Comparison of ENCODE assay signal across 13 cellular contexts in the genomic region with DNA sequence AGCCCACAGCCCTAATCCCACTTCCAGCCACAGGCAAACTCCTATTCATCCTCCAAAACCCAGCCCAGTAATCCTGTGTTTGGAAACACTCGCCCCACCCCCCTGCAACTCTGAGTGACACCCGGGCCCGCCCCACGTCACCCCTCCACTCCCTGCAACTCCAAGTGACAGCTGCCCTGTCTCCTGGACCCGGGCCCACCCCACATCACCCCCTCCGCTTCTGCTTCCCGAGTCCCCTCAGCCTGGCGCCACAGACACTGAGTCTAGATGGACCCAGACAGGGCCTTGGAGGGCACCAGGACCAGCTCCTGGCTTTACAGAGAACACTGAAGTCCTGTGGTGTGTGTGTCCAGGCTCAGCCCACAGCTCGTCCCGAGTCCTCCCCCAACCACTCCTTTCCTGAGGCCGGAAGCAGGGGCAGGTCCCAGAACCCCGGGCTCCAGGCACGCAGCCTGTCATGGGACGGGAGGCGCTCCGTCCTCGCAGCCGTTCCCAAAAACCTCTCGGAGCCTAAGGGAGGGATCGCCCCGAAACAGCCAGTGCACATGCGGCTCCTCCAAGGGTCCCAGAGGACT. TPM values are rescaled to one million over a fixed set of nuclear protein-coding genes. Genes with fewer than 3 reads are reported as not detected.
DNase-seq lines count a peak whose midpoint lies in the region; ATAC-seq and TF ChIP-seq lines count a peak whose summit lies in the region.
"Had no signal": no experiment of that assay in that cellular context is flagged by ENCODE, and none has a peak within 500 bp of the region (broad histone marks: within the 10 kb centered on the region; RNA-seq: fewer than 3 reads in every experiment).

No MANE protein-coding gene starts in this region.

- H3K9me3 ChIP-seq in HEK293 (ENCODE audit: control insufficient read depth, insufficient read depth, low read depth, low read length) (no peaks in the 10 kb centered on the region), skeletal muscle tissue (ENCODE audit: control insufficient read depth in 3 of 3, low read length in 3 of 3) (no peaks in the 10 kb centered on the region)
- H3K9me3 ChIP-seq: MG63 had no signal

- POLR2A ChIA-PET in HEK293 (lab: Yijun Ruan, JAX), result interaction anchor here (0.6 kb wide), 1 partner anchor 15 kb away, joined by 4 read pairs; no protein-coding TSS in a partner anchor

- H3K4me3 ChIP-seq in HEK293 (ENCODE audit: low read depth, low read length) (no peak overlapping the region), skeletal muscle tissue (ENCODE audit: low read length in 3 of 3) (peak overlapping the region in 1 of 3 donors; percentile 52), coronary artery (no peak overlapping the region)
- H3K4me3 ChIP-seq: MG63 had no signal

- peaks cover 50% of the 10 kb centered on the region for H3K4me1 Mint-ChIP-seq in central memory CD8-positive, alpha-beta T cell

- no peak for ATAC-seq in central memory CD8-positive, alpha-beta T cell (replicated peaks; ENCODE audit: extremely low read depth, poor library complexity, severe bottlenecking)
- peak; percentile 38 for ATAC-seq in left colon
- no peak for ATAC-seq in HG02642 (IDR thresholded peaks at IDR 0.05; ENCODE audit: poor library complexity, unreplicated experiment)

- H3K27ac ChIP-seq in HEK293 (ENCODE audit: extremely low read depth, low read depth, low read length) (no peak overlapping the region), skeletal muscle tissue (ENCODE audit: low read depth, low read length) (peak overlapping the region; percentile 58), coronary artery (peak overlapping the region in 1 of 2 donors; percentile 48)
- H3K27ac ChIP-seq: epithelial cell of prostate, VCaP had no signal

- H3K36me3 ChIP-seq in HEK293 (ENCODE audit: control insufficient read depth in 2 of 2, insufficient read depth in 1 of 2, low read length in 2 of 2) (peaks cover 0 to 29% of the 10 kb centered on the region in 2 experiments; a peak in 2 of 3 replicates), skeletal muscle tissue (ENCODE audit: control insufficient read depth in 3 of 3, insufficient read depth in 3 of 3, low read length in 3 of 3) (peaks cover 2 to 7% (median 3%) of the 10 kb centered on the region in 3 donors)
- H3K36me3 ChIP-seq: MG63 had no signal

- H3K36me3 Mint-ChIP-seq in central memory CD8-positive, alpha-beta T cell (ENCODE audit: insufficient read depth), result peaks cover 30% of the 10 kb centered on the region

- H3K27me3 Mint-ChIP-seq in central memory CD8-positive, alpha-beta T cell, result no peaks in the 10 kb centered on the region

- H3K27me3 ChIP-seq in skeletal muscle tissue (ENCODE audit: control insufficient read depth in 3 of 3, insufficient read depth in 3 of 3, low read length in 3 of 3), result no peaks in the 10 kb centered on the region
- H3K27me3 ChIP-seq: MG63 had no signal

- peak overlapping the region; percentile 57 for H3K27ac Mint-ChIP-seq in central memory CD8-positive, alpha-beta T cell (ENCODE audit: low read depth)

- peak overlapping the region in 2 of 3 donors; percentile 32 to 68 for H3K9ac ChIP-seq in skeletal muscle tissue (ENCODE audit: low read depth in 1 of 3, low read length in 3 of 3)

- no peak for TF ChIP-seq CTCF in HEK293 (tag by site-specific recombination; IDR thresholded peaks at IDR 0.05)
- no peak for TF ChIP-seq CTCF in coronary artery (IDR thresholded peaks at IDR 0.05)

- H3K9me3 Mint-ChIP-seq in central memory CD8-positive, alpha-beta T cell, result no peaks in the 10 kb centered on the region

- H3K4me1 ChIP-seq in HEK293 (ENCODE audit: control insufficient read depth, insufficient read depth, low read length), result no peaks in the 10 kb centered on the region
- peaks cover 44 to 69% (median 57%) of the 10 kb centered on the region in 3 donors for H3K4me1 ChIP-seq in skeletal muscle tissue (ENCODE audit: control insufficient read depth in 3 of 3, insufficient read depth in 3 of 3, low read length in 3 of 3)

- intact Hi-C loops in left colon (cut with DNase I, micrococcal nuclease), result no loop called here

- no peak overlapping the region for H3K4me3 Mint-ChIP-seq in central memory CD8-positive, alpha-beta T cell

- no peak for DNase-seq in central memory CD8-positive, alpha-beta T cell (ENCODE audit: low spot score in 2 of 2)
- DNase-seq in left colon (no peak), coronary artery (ENCODE audit: low spot score) (no peak), kidney glomerular epithelial cell (lab: John Stamatoyannopoulos, UW) (no peak), DMS79 (lab: John Stamatoyannopoulos, UW) (no peak)
- DNase-seq: MG63, NCI-H446, SHP77 treated with DMSO at 0.1 percent for 48 hours had no signal

- CTCF ChIA-PET in HEK293 (lab: Yijun Ruan, JAX), result interaction anchor here (0.6 to 5.3 kb wide), 4 partner anchors 11 to 47 kb away, joined by 3 to 53 read pairs (median 8); no protein-coding TSS in a partner anchor

TF ChIP-seq in HEK293, 187 proteins besides CTCF, POLR2A, EP300 and RAD21:
- peak; percentile 97 for TF ChIP-seq ZFP3 (tag by site-specific recombination; IDR thresholded peaks at IDR 0.05; ENCODE audit: low read depth)
- TF ChIP-seq, protein P1, sequence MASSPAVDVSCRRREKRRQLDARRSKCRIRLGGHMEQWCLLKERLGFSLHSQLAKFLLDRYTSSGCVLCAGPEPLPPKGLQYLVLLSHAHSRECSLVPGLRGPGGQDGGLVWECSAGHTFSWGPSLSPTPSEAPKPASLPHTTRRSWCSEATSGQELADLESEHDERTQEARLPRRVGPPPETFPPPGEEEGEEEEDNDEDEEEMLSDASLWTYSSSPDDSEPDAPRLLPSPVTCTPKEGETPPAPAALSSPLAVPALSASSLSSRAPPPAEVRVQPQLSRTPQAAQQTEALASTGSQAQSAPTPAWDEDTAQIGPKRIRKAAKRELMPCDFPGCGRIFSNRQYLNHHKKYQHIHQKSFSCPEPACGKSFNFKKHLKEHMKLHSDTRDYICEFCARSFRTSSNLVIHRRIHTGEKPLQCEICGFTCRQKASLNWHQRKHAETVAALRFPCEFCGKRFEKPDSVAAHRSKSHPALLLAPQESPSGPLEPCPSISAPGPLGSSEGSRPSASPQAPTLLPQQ (tag by site-specific recombination; IDR thresholded peaks at IDR 0.05), result 0 out of 2 replicates have a peak, but pooled peaks have one; percentile 17
- TF ChIP-seq SP2 (tag by site-specific recombination; IDR thresholded peaks at IDR 0.05), result peak; percentile 22; the same call in 1 of the 2 replicates
- TF ChIP-seq ZNF274 (IDR thresholded peaks at IDR 0.05; ENCODE audit: low read length), result no peak
- TF ChIP-seq ZNF274 (tag by site-specific recombination; IDR thresholded peaks at IDR 0.05; ENCODE audit: borderline replicate concordance), result no peak
- no peak for TF ChIP-seq ZBTB21 (tag by site-specific recombination; IDR thresholded peaks at IDR 0.05)
- TF ChIP-seq KLF1 (tag by site-specific recombination; IDR thresholded peaks at IDR 0.05), result peak; percentile 39; the same call in 1 of the 2 replicates
- TF ChIP-seq KLF8 (tag by site-specific recombination; IDR thresholded peaks at IDR 0.05), result no peak

RNA-seq across cellular contexts. Expression of a gene that starts 7.7 kb away (rescaled TPM):
- total RNA-seq in left colon, result 10 to 100 TPM; 41.9 to 43.0 TPM
- 5.7 TPM for total RNA-seq in skeletal muscle tissue

RNA-seq across cellular contexts. Expression of a gene that starts 22.8 kb away (rescaled TPM):
- total RNA-seq in left colon (10 to 100 TPM; 30.6 to 35.9 TPM), skeletal muscle tissue (2.6 TPM)

RNA-seq across cellular contexts. Expression of a gene that starts 28.6 kb away (rescaled TPM):
- total RNA-seq in left colon (under 1 TPM; 0.52 to 0.84 TPM), skeletal muscle tissue (0.52 TPM)

RNA-seq across cellular contexts. Expression of a gene that starts 44.7 kb away (rescaled TPM):
- total RNA-seq in left colon (10 to 100 TPM; 61.5 to 63.5 TPM), skeletal muscle tissue (52.7 TPM)
